In the genomic region with DNA sequence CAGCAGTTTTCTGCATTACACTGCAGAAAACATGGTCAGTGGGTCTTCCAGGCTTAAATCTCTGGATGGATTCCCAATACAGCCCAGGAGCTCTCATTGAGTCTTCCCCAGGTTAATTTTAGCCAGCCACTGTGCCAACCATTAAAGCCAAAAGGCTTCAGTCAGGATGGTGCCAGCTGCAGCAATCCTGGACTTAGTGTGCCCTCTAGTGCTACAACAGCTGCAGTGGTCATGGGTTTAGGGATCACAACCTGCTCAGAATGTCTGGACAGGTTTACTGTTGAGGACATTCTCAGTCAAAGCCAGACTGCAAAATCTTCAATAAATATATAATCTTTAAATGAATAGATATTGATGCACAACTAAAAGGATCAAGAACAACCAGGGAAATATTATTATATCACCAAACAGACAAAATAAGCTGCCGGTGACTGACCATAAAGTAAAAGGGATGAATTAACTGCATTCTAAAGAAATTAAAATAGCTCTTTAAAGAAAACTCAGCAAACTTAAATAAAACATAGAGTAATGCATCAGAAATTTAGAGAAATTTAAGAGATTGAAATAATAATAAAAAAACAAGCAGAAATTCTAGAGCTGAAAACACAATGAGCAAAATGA, we compare ENCODE assay signal across 9 cellular contexts.
A peak's percentile ranks its signal among the peaks of the same experiment; 100 is the strongest.
DNase-seq lines count a peak whose midpoint lies in the region; ATAC-seq lines count a peak whose summit lies in the region.
"Had no signal": no experiment of that assay in that cellular context is flagged by ENCODE, and none has a peak within 500 bp of the region (broad histone marks: within the 10 kb centered on the region; RNA-seq: fewer than 3 reads in every experiment).

No MANE protein-coding gene starts in this region.

- DNase-seq in ELF-1 (ENCODE audit: low read depth, low spot score) (peak; percentile 53), Kasumi-1 (lab: John Stamatoyannopoulos, UW) (peak; percentile 29 to 72), SKM-1 treated with dmso at 0.1 percent for 144 hours (lab: John Stamatoyannopoulos, UW; ENCODE audit: unreplicated experiment) (peak; percentile 44), iPS DF 4.7 (ENCODE audit: extremely low read depth, low spot score) (peak; percentile 60), cortex of kidney (lab: John Stamatoyannopoulos, UW) (no peak)
- DNase-seq: activated B cell treated with CpG ODN at 0.5 μM for 24 hours had no signal

- ATAC-seq in GM21423 (IDR thresholded peaks at IDR 0.05; ENCODE audit: unreplicated experiment) = peak; percentile 81
- ATAC-seq in GM21528 (IDR thresholded peaks at IDR 0.05; ENCODE audit: low FRiP score, unreplicated experiment) = no peak
- ATAC-seq in HG02840 (IDR thresholded peaks at IDR 0.05; ENCODE audit: low FRiP score, unreplicated experiment) = no peak
